14 cellular contexts compared by ENCODE assay signal in genomic region chr2:68772109-68772508, GRCh38. TPM values are rescaled to one million over a fixed set of nuclear protein-coding genes. Genes with fewer than 3 reads are reported as not detected.
DNase-seq lines count a peak whose midpoint lies in the region; ATAC-seq lines count a peak whose summit lies in the region.
"Had no signal": no experiment of that assay in that cellular context is flagged by ENCODE, and none has a peak within 500 bp of the region (broad histone marks: within the 10 kb centered on the region; RNA-seq: fewer than 3 reads in every experiment).

No MANE protein-coding gene starts in this region.

- H3K4me3 Mint-ChIP-seq in stimulated activated naive CD8-positive, alpha-beta T cell treated with anti-CD3 and anti-CD28 coated beads, Interleukin-15, Interleukin-2, amounts not matched to agents 100 ng/mL and 50 ng/mL, for 24 hours: peak overlapping the region; percentile 41
- no peak overlapping the region for H3K4me3 Mint-ChIP-seq in activated CD8-positive, alpha-beta T cell treated with anti-CD3 and anti-CD28 coated beads, Interleukin-2, amount 10 ng/mL, durations not matched to agents 7 days and 5 days
- peak overlapping the region; percentile 66 to 94 (median 88) for H3K4me3 Mint-ChIP-seq in naive B cell

- no peak for ATAC-seq in stimulated activated naive CD8-positive, alpha-beta T cell treated with anti-CD3 and anti-CD28 coated beads, Interleukin-15, Interleukin-2, amounts not matched to agents 100 U/mL and 50 U/mL, for 24 hours
- ATAC-seq in activated CD8-positive, alpha-beta T cell treated with anti-CD3 and anti-CD28 coated beads, Interleukin-2, amount 10 ng/mL, durations not matched to agents 7 days and 5 days: no peak
- ATAC-seq in naive B cell (ENCODE audit: low read depth in 2 of 2) (no peak), HG02588 (IDR thresholded peaks at IDR 0.05; ENCODE audit: unreplicated experiment) (no peak), HG03039 (IDR thresholded peaks at IDR 0.05; ENCODE audit: unreplicated experiment) (no peak)
- ATAC-seq: mucosa of descending colon had no signal

- CTCF ChIA-PET in activated CD8-positive, alpha-beta T cell treated with anti-CD3 and anti-CD28 coated beads, Interleukin-2, amount 10 ng/mL, durations not matched to agents 7 days and 5 days (lab: Charles Lee): interaction anchor here (1.1 to 16.9 kb wide), 6 partner anchors 9 to 309 kb away, joined by 3 to 448 read pairs (median 10); no protein-coding TSS in a partner anchor

- no peaks in the 10 kb centered on the region for H3K27me3 Mint-ChIP-seq in stimulated activated naive CD8-positive, alpha-beta T cell treated with anti-CD3 and anti-CD28 coated beads, Interleukin-15, Interleukin-2, amounts not matched to agents 100 ng/mL and 50 ng/mL, for 24 hours
- no peaks in the 10 kb centered on the region for H3K27me3 Mint-ChIP-seq in activated CD8-positive, alpha-beta T cell treated with anti-CD3 and anti-CD28 coated beads, Interleukin-2, amount 10 ng/mL, durations not matched to agents 7 days and 5 days (ENCODE audit: low read depth)
- no peaks in the 10 kb centered on the region for H3K27me3 Mint-ChIP-seq in naive B cell

- peak overlapping the region; percentile 92 for H3K27ac Mint-ChIP-seq in stimulated activated naive CD8-positive, alpha-beta T cell treated with anti-CD3 and anti-CD28 coated beads, Interleukin-15, Interleukin-2, amounts not matched to agents 100 ng/mL and 50 ng/mL, for 24 hours
- H3K27ac Mint-ChIP-seq in activated CD8-positive, alpha-beta T cell treated with anti-CD3 and anti-CD28 coated beads, Interleukin-2, amount 10 ng/mL, durations not matched to agents 7 days and 5 days: peak overlapping the region; percentile 78
- peak overlapping the region; percentile 94 to 100 (median 99) for H3K27ac Mint-ChIP-seq in naive B cell

- POLR2A ChIA-PET in activated CD8-positive, alpha-beta T cell treated with anti-CD3 and anti-CD28 coated beads, Interleukin-2, amount 10 ng/mL, durations not matched to agents 7 days and 5 days (lab: Charles Lee): no interaction called here

- peaks cover 33% of the 10 kb centered on the region for H3K36me3 Mint-ChIP-seq in stimulated activated naive CD8-positive, alpha-beta T cell treated with anti-CD3 and anti-CD28 coated beads, Interleukin-15, Interleukin-2, amounts not matched to agents 100 ng/mL and 50 ng/mL, for 24 hours (ENCODE audit: low read depth)
- peaks cover 67% of the 10 kb centered on the region for H3K36me3 Mint-ChIP-seq in activated CD8-positive, alpha-beta T cell treated with anti-CD3 and anti-CD28 coated beads, Interleukin-2, amount 10 ng/mL, durations not matched to agents 7 days and 5 days (ENCODE audit: low read depth)
- H3K36me3 Mint-ChIP-seq in naive B cell: peaks cover 15 to 20% of the 10 kb centered on the region in 2 donors

- peaks cover 97% of the 10 kb centered on the region for H3K4me1 Mint-ChIP-seq in stimulated activated naive CD8-positive, alpha-beta T cell treated with anti-CD3 and anti-CD28 coated beads, Interleukin-15, Interleukin-2, amounts not matched to agents 100 ng/mL and 50 ng/mL, for 24 hours (ENCODE audit: low read depth)
- peaks cover 98% of the 10 kb centered on the region for H3K4me1 Mint-ChIP-seq in activated CD8-positive, alpha-beta T cell treated with anti-CD3 and anti-CD28 coated beads, Interleukin-2, amount 10 ng/mL, durations not matched to agents 7 days and 5 days (ENCODE audit: low read depth)
- H3K4me1 Mint-ChIP-seq in naive B cell: peaks cover 95 to 97% (median 97%) of the 10 kb centered on the region in 3 donors

- DNase-seq in stimulated activated naive CD8-positive, alpha-beta T cell treated with anti-CD3 and anti-CD28 coated beads, Interleukin-15, Interleukin-2, amounts not matched to agents 100 U/mL and 50 U/mL, for 24 hours: no peak
- DNase-seq in activated CD8-positive, alpha-beta T cell treated with anti-CD3 and anti-CD28 coated beads, Interleukin-2, amount 10 ng/mL, durations not matched to agents 7 days and 5 days: no peak
- DNase-seq in naive B cell: no peak
- no peak for DNase-seq in middle frontal gyrus (ENCODE audit: extremely low spot score, low spot score)
- DNase-seq in NCI-H1436 treated with DMSO at 0.1 percent for 48 hours (lab: John Stamatoyannopoulos, UW): no peak
- DNase-seq: activated CD4-positive, alpha-beta T cell treated with anti-CD3 and anti-CD28 coated beads, Interleukin-2, amount 50 U/mL, for 48 hours; GM23248; mucosa of descending colon; NCI-H2107; posterior cingulate gyrus; stimulated activated CD4-positive, alpha-beta T cell treated with anti-CD3 and anti-CD28 coated beads, Interleukin-1b, Interleukin-23, amount 100 ng/mL, for 48 hours had no signal

- H3K9me3 Mint-ChIP-seq in stimulated activated naive CD8-positive, alpha-beta T cell treated with anti-CD3 and anti-CD28 coated beads, Interleukin-15, Interleukin-2, amounts not matched to agents 100 ng/mL and 50 ng/mL, for 24 hours: no peaks in the 10 kb centered on the region
- H3K9me3 Mint-ChIP-seq in activated CD8-positive, alpha-beta T cell treated with anti-CD3 and anti-CD28 coated beads, Interleukin-2, amount 10 ng/mL, durations not matched to agents 7 days and 5 days (ENCODE audit: insufficient read depth): no peaks in the 10 kb centered on the region
- peaks cover 0 to 3% (median 0%) of the 10 kb centered on the region in 7 donors for H3K9me3 Mint-ChIP-seq in naive B cell

RNA-seq across cellular contexts. Expression of gene ARHGAP25, which starts 37.5 kb away (rescaled TPM):
- total RNA-seq in activated CD8-positive, alpha-beta T cell treated with anti-CD3 and anti-CD28 coated beads, Interleukin-2, amount 10 ng/mL, durations not matched to agents 7 days and 5 days: 10 to 100 TPM; 68.2 to 68.7 TPM
- polyA plus RNA-seq in naive B cell (ENCODE audit: low read depth in 6 of 6): 100 to 1,000 TPM in 4 of 6 donors, 10 to 100 TPM in 2; 45.1 to 164 (median 107) TPM
- total RNA-seq: GM23248 had no signal
- polyA plus RNA-seq: GM23248 had no signal
